Comparison of ENCODE assay signal across 8 cellular contexts in the genomic region with DNA sequence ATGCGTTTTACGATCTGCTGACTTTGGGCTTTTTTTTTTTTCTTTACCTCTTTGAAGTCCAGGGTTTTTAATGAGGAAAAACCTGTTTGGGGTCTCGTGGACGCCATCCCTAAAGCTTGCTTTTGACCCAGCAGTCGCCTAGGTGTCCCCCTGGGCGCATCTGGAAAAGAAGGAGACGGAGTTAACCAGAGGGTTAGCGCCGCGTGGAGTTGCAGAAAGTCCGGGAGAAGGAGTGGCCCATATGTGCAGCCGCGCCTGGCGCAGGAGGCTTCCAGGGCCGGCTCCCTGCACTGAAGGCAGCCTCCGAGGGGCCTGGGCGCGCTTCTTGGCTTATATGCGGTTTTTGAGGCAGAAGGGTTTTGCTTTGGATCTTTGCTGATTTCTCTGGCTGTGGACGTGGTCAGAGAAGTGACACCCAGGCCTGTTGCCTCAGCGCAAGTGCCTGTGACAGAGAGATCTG. TPM values are rescaled to one million over a fixed set of nuclear protein-coding genes. Genes with fewer than 3 reads are reported as not detected.
DNase-seq lines count a peak whose midpoint lies in the region; ATAC-seq lines count a peak whose summit lies in the region.

No MANE protein-coding gene starts in this region.

- H3K27ac ChIP-seq in KOPT-K1 (ENCODE audit: low read depth, low read length, poor library complexity, severe bottlenecking) = peak overlapping the region; percentile 75

- H3K27me3 Mint-ChIP-seq in activated naive CD8-positive, alpha-beta T cell treated with anti-CD3 and anti-CD28 coated beads, Interleukin-2, amount 50 U/mL, for 24 hours = no peaks in the 10 kb centered on the region
- H3K27me3 Mint-ChIP-seq in immature natural killer cell (ENCODE audit: low read depth in 3 of 3) = peaks cover 8 to 26% (median 24%) of the 10 kb centered on the region in 3 donors

- peak overlapping the region; percentile 92 for H3K4me3 Mint-ChIP-seq in activated naive CD8-positive, alpha-beta T cell treated with anti-CD3 and anti-CD28 coated beads, Interleukin-2, amount 50 U/mL, for 24 hours
- peak overlapping the region; percentile 97 to 99 (median 98) for H3K4me3 Mint-ChIP-seq in immature natural killer cell

- peaks cover 8% of the 10 kb centered on the region for H3K36me3 Mint-ChIP-seq in activated naive CD8-positive, alpha-beta T cell treated with anti-CD3 and anti-CD28 coated beads, Interleukin-2, amount 50 U/mL, for 24 hours (ENCODE audit: low read depth)
- H3K36me3 Mint-ChIP-seq in immature natural killer cell = peaks cover 0 to 10% (median 0%) of the 10 kb centered on the region in 3 donors

- H3K36me3 ChIP-seq in KOPT-K1 (ENCODE audit: insufficient read depth, low read length) = no peaks in the 10 kb centered on the region; the same call in 1 of the 2 replicates

- no peak for ATAC-seq in activated naive CD8-positive, alpha-beta T cell treated with anti-CD3 and anti-CD28 coated beads, Interleukin-2, amount 50 U/mL, for 24 hours
- no peak for ATAC-seq in stimulated activated naive CD8-positive, alpha-beta T cell treated with anti-CD3 and anti-CD28 coated beads, Interleukin-15, Interleukin-2, amounts not matched to agents 100 U/mL and 50 U/mL, for 24 hours
- no peak for ATAC-seq in HG02870 (IDR thresholded peaks at IDR 0.05; ENCODE audit: unreplicated experiment)
- no peak for ATAC-seq in GM19397 (IDR thresholded peaks at IDR 0.05; ENCODE audit: unreplicated experiment)

- no peaks in the 10 kb centered on the region for H3K9me3 Mint-ChIP-seq in activated naive CD8-positive, alpha-beta T cell treated with anti-CD3 and anti-CD28 coated beads, Interleukin-2, amount 50 U/mL, for 24 hours
- no peaks in the 10 kb centered on the region for H3K9me3 Mint-ChIP-seq in immature natural killer cell

- H3K4me1 Mint-ChIP-seq in activated naive CD8-positive, alpha-beta T cell treated with anti-CD3 and anti-CD28 coated beads, Interleukin-2, amount 50 U/mL, for 24 hours = peaks cover 47% of the 10 kb centered on the region
- H3K4me1 Mint-ChIP-seq in immature natural killer cell = peaks cover 57 to 60% of the 10 kb centered on the region in 2 donors

- peak; percentile 39 for DNase-seq in EH (ENCODE audit: low read depth)
- DNase-seq in activated naive CD8-positive, alpha-beta T cell treated with anti-CD3 and anti-CD28 coated beads, Interleukin-2, amount 50 U/mL, for 24 hours = peak; percentile 25
- DNase-seq in immature natural killer cell = peak; percentile 38 to 43 (median 43)
- peak; percentile 34 for DNase-seq in stimulated activated naive CD8-positive, alpha-beta T cell treated with anti-CD3 and anti-CD28 coated beads, Interleukin-15, Interleukin-2, amounts not matched to agents 100 U/mL and 50 U/mL, for 24 hours
- no peak for DNase-seq in NCI-H1436 treated with DMSO at 0.1 percent for 48 hours (lab: John Stamatoyannopoulos, UW)

- H3K9me3 ChIP-seq in KOPT-K1 (ENCODE audit: insufficient read depth, low read length, poor library complexity, severe bottlenecking) = no peaks in the 10 kb centered on the region

- peak overlapping the region; percentile 91 for H3K27ac Mint-ChIP-seq in activated naive CD8-positive, alpha-beta T cell treated with anti-CD3 and anti-CD28 coated beads, Interleukin-2, amount 50 U/mL, for 24 hours
- peak overlapping the region; percentile 91 to 99 (median 98) for H3K27ac Mint-ChIP-seq in immature natural killer cell

RNA-seq across cellular contexts. Expression of gene TMEM181, which starts 0.9 kb away (rescaled TPM):
- polyA plus RNA-seq in immature natural killer cell = 10 to 100 TPM in 2 of 3 donors, 1 to 10 TPM in 1; 4.3 to 14.8 (median 10.1) TPM
